ENCODE assay signal across 32 cellular contexts in the genomic region with DNA sequence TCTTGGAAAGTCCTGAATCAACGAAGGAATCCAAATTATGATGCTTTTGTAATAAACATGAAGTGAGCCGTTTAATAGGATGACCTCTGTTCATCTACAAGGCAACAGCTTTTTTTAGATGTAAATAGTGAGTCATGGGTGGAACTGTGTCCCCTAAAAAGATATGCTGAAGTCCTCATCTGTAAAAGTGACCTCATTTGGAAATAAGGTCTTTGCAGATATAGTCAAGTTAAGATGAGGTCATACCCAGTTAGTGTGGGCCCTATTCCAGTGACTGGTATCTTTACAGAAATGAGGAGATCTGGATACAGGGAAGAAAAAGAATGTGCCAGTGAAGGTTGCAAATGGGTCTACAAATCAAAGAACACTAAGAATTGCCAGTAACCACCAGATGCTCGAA.
"Had no signal": no experiment of that assay in that cellular context is flagged by ENCODE, and none has a peak within 500 bp of the region (broad histone marks: within the 10 kb centered on the region; RNA-seq: fewer than 3 reads in every experiment).

No MANE protein-coding gene starts in this region.

- H3K27ac ChIP-seq: brain microvascular endothelial cell, PC-9, RWPE1, WERI-Rb-1 had no signal

- H3K9me3 ChIP-seq: MG63 had no signal

- H3K4me3 ChIP-seq: MG63, PC-9 had no signal

- DNase-seq: activated CD4-positive, alpha-beta memory T cell treated with anti-CD3 and anti-CD28 coated beads, Interleukin-2, amount 10 ng/mL, durations not matched to agents 7 days and 5 days; activated CD4-positive, alpha-beta T cell treated with anti-CD3 and anti-CD28 coated beads for 1 hour; activated CD4-positive, alpha-beta T cell treated with anti-CD3 and anti-CD28 coated beads for 48 hours; activated CD4-positive, CD25-positive, alpha-beta regulatory T cell; activated CD8-positive, alpha-beta memory T cell treated with anti-CD3 and anti-CD28 coated beads for 24 hours; activated CD8-positive, alpha-beta memory T cell treated with anti-CD3 and anti-CD28 coated beads, Interleukin-2, amount 10 ng/mL, durations not matched to agents 7 days and 5 days; activated CD8-positive, alpha-beta memory T cell treated with anti-CD3 and anti-CD28 coated beads, Interleukin-2, amount 50 U/mL, for 48 hours; activated effector memory CD4-positive, alpha-beta T cell treated with Interleukin-2 at 50 U/mL for 16 hours; activated naive CD4-positive, alpha-beta T cell treated with anti-CD3 and anti-CD28 coated beads, Interleukin-2, amount 10 ng/mL, durations not matched to agents 7 days and 5 days; activated naive CD8-positive, alpha-beta T cell treated with anti-CD3 and anti-CD28 coated beads, Interleukin-2, amount 50 U/mL, for 24 hours; activated T-cell treated with anti-CD3 and anti-CD28 coated beads, Interleukin-2, amount 50 U/mL, for 48 hours; amniotic stem cell; aorta; brain microvascular endothelial cell; central memory CD4-positive, alpha-beta T cell; Karpas-422; MG63; NCI-H1048; NCI-H1105 treated with DMSO at 0.1 percent for 48 hours; NCI-H1436; NCI-H1694; NCI-H1930; NCI-H345; NCI-H524 treated with DMSO at 0.1 percent for 48 hours; PC-9; SIG-M5; T-cell; T-helper 17 cell; WERI-Rb-1 had no signal

- H3K27me3 ChIP-seq: brain microvascular endothelial cell, MG63 had no signal

- ATAC-seq: activated CD8-positive, alpha-beta memory T cell treated with anti-CD3 and anti-CD28 coated beads, Interleukin-2, amount 10 ng/mL, durations not matched to agents 7 days and 5 days; activated naive CD8-positive, alpha-beta T cell treated with anti-CD3 and anti-CD28 coated beads, Interleukin-2, amount 50 U/mL, for 24 hours; Right ventricle myocardium inferior; SK-N-SH treated with all-trans-retinoic acid at 6 μM for 48 hours; T-cell; T-helper 17 cell had no signal

- H3K36me3 ChIP-seq: brain microvascular endothelial cell, MG63, WERI-Rb-1 had no signal

- H3K4me2 ChIP-seq: PC-9 had no signal

- H2AFZ ChIP-seq: PC-9 had no signal
